Comparison of ENCODE assay signal across 7 cellular contexts in the genomic region with DNA sequence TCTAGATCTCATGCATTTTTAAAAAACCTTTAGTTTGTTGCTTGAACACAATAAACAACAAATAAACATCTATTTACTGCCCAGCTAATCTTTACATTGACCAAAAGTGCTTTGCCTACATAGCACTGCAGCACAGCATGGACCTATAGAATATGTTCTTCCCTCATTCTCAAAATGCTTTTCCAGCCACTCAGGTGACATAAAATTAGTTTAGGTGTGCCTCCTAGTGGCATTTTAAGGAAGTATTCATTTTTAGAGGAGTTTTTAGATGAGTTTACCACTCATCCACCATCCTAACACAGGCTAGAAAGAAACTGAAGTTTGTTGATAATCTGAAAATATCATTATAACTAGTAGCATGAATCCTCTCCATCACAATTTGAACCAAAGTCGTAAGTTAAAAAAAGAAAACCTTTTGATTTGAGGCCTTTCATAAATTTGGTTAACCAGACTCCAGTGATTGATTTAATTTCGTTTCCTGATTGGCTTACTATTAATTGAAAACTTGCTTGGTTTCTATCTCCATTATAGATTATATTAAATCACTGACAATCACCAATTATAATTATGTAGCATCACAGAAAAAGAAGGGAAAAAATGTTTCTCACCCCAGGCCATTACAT. TPM values are rescaled to one million over a fixed set of nuclear protein-coding genes. Genes with fewer than 3 reads are reported as not detected.
A peak's percentile ranks its signal among the peaks of the same experiment; 100 is the strongest.
DNase-seq lines count a peak whose midpoint lies in the region; ATAC-seq, FAIRE-seq and TF ChIP-seq lines count a peak whose summit lies in the region.

No MANE protein-coding gene starts in this region.

- H3K36me3 Mint-ChIP-seq in T-cell: peaks cover 17% of the 10 kb centered on the region

- peak; percentile 88 for FAIRE-seq in G401.6 (lab: Jason Lieb, UNC)

- peak; percentile 17 to 28 for DNase-seq in Kasumi-1 (lab: John Stamatoyannopoulos, UW)
- no peak for DNase-seq in T-cell
- no peak for DNase-seq in kidney epithelial cell (ENCODE audit: low read depth)
- no peak for DNase-seq in activated CD4-positive, alpha-beta T cell treated with anti-CD3 and anti-CD28 coated beads for 1 hour
- no peak for DNase-seq in activated effector memory CD4-positive, alpha-beta T cell treated with Interleukin-2 at 50 U/mL for 16 hours

- no peak overlapping the region for H3K27ac Mint-ChIP-seq in T-cell

- no peaks in the 10 kb centered on the region for H3K27me3 ChIP-seq in kidney epithelial cell (ENCODE audit: control insufficient read depth, insufficient read depth, low read length)

- TF ChIP-seq CTCF in kidney epithelial cell (IDR thresholded peaks at IDR 0.05; ENCODE audit: insufficient read depth, low read length, poor library complexity, severe bottlenecking): peak; percentile 35

- no peaks in the 10 kb centered on the region for H3K36me3 ChIP-seq in kidney epithelial cell (ENCODE audit: control insufficient read depth, insufficient read depth, low read length)

- H3K4me3 ChIP-seq in kidney epithelial cell (ENCODE audit: low read depth, low read length): no peak overlapping the region

- no peaks in the 10 kb centered on the region for H3K9me3 Mint-ChIP-seq in T-cell

- POLR2A ChIA-PET in T-cell (lab: Charles Lee): interaction anchor here (0.7 kb wide), 2 partner anchors 13 to 25 kb away, joined by 4 to 11 read pairs; partner anchors contain the start of gene CD274 (in 1 of the 2)

- H3K4me1 Mint-ChIP-seq in T-cell: peaks cover 0 to 6% (median 5%) of the 10 kb centered on the region in 3 donors

- no peaks in the 10 kb centered on the region for H3K27me3 Mint-ChIP-seq in T-cell

- ATAC-seq in T-cell (replicated peaks in 1 of 4) (peak; percentile 50 to 64 (median 56)), GM21447 (IDR thresholded peaks at IDR 0.05; ENCODE audit: unreplicated experiment) (no peak)

- no peak overlapping the region for H3K4me3 Mint-ChIP-seq in T-cell

- CTCF ChIA-PET in T-cell (lab: Charles Lee): interaction anchor here (0.6 to 4.5 kb wide), 14 partner anchors 25 to 928 kb away, joined by 3 to 46 read pairs (median 4); partner anchors contain the start of genes CD274 (in 1 of the 2) and INSL6 (in 1 of the 2)

RNA-seq across cellular contexts. Expression of gene PLGRKT, which starts 12.6 kb away (rescaled TPM):
- total RNA-seq in T-cell (10 to 100 TPM; 15.4 to 21.3 (median 19.3) TPM), kidney epithelial cell (28.5 and 39.2 TPM in 2 replicates)

RNA-seq across cellular contexts. Expression of gene CD274, which starts 25.2 kb away (rescaled TPM):
- total RNA-seq in T-cell (10 to 100 TPM in 1 of 5 donors, 1 to 10 TPM in 4; 6.6 to 11.4 (median 7.2) TPM), kidney epithelial cell (6.6 and 7.7 TPM in 2 replicates)

Comparison
In these comparisons a context has a peak if more than half of its experiments do, and no peak if none do; other contexts are left out.
1. DNase-seq: peak in Kasumi-1 (2 of 2); none in T-cell (0 of 34), kidney epithelial cell (single experiment), activated CD4-positive, alpha-beta T cell treated with anti-CD3 and anti-CD28 coated beads for 1 hour (single experiment) and activated effector memory CD4-positive, alpha-beta T cell treated with Interleukin-2 at 50 U/mL for 16 hours (single experiment).